ENCODE assay signal across 30 cellular contexts in the genomic region with DNA sequence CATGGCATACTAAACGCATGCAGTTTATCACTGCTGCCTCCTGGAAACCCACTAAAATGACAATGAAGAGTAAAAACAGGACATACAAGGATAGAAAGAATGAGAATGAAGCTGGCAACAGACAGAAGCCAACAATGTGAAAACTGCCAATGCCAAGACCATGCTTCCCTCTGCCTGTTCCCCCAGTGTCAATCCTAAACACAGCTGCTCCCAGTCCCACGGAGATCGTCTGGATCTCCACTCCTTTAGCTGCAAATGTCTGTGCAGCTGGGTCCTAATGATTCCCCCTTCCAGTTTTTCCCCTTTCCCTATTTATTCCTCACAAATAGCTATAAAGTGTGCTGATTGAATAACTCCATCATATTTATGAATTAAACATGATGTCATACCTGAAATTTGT.
"Had no signal": no experiment of that assay in that cellular context is flagged by ENCODE, and none has a peak within 500 bp of the region (broad histone marks: within the 10 kb centered on the region; RNA-seq: fewer than 3 reads in every experiment).

No MANE protein-coding gene starts in this region.

- H3K4me1 ChIP-seq: neural progenitor cell, parathyroid adenoma, psoas muscle, spleen, suprapubic skin, testis, tibial artery, transverse colon, upper lobe of right lung, uterus had no signal

- H3K9me3 Mint-ChIP-seq: naive thymus-derived CD4-positive, alpha-beta T cell; natural killer cell treated with Interleukin-12 subunit alpha and Interleukin-12 subunit beta and Interleukin-15 and Interleukin-18, amount 100 ng/mL, for 72 hours; neural progenitor cell; stimulated activated memory B cell treated with anti-CD40 and anti-IgM and Interleukin-4, amounts not matched to agents 10 μg/mL and 1 μg/mL and 100 μg/mL, for 72 hours; stimulated activated naive CD8-positive, alpha-beta T cell treated with anti-CD3 and anti-CD28 coated beads, Interleukin-15, amount 100 ng/mL, for 72 hours; type B pancreatic cell had no signal

- H3K4me1 Mint-ChIP-seq: neural progenitor cell; stimulated activated memory B cell treated with anti-CD40 and anti-IgM and Interleukin-4, amounts not matched to agents 10 μg/mL and 1 μg/mL and 100 μg/mL, for 72 hours had no signal

- DNase-seq: naive thymus-derived CD4-positive, alpha-beta T cell; occipital lobe; ovary; psoas muscle; right cardiac atrium; spleen; stimulated activated CD4-positive, alpha-beta T cell treated with anti-CD3 and anti-CD28 coated beads, Interleukin-12 subunit alpha, Interleukin-12 subunit beta, amount 100 ng/mL, for 4 hours; stimulated activated CD4-positive, alpha-beta T cell treated with anti-CD3 and anti-CD28 coated beads, Interleukin-1b, Interleukin-23, amount 100 ng/mL, for 48 hours; stimulated activated CD4-positive, alpha-beta T cell treated with anti-CD3 and anti-CD28 coated beads, Interleukin-4, amount 100 ng/mL, for 1 hour; stimulated activated CD4-positive, alpha-beta T cell treated with anti-CD3 and anti-CD28 coated beads, Interleukin-4, amount 100 ng/mL, for 4 hours; stimulated activated CD8-positive, alpha-beta memory T cell treated with anti-CD3 and anti-CD28 coated beads, Interleukin-4, amount 100 ng/mL, for 48 hours; stimulated activated naive CD4-positive, alpha-beta T cell; stimulated activated naive CD8-positive, alpha-beta T cell treated with anti-CD3 and anti-CD28 coated beads, Interleukin-15, amount 100 ng/mL, for 72 hours; stimulated activated naive CD8-positive, alpha-beta T cell treated with anti-CD3 and anti-CD28 coated beads, Interleukin-15, Interleukin-2, amounts not matched to agents 100 U/mL and 50 U/mL, for 24 hours; substantia nigra; testis; tibial artery; transverse colon; upper lobe of right lung; uterus had no signal

- ATAC-seq: naive thymus-derived CD4-positive, alpha-beta T cell; natural killer cell treated with Interleukin-12 subunit alpha and Interleukin-12 subunit beta and Interleukin-15 and Interleukin-18, amount 100 ng/mL, for 72 hours; psoas muscle; right cardiac atrium; sciatic nerve; stimulated activated memory B cell treated with anti-CD40 and anti-IgM and Interleukin-4, amounts not matched to agents 10 μg/mL and 1 μg/mL and 100 μg/mL, for 72 hours; stimulated activated naive CD8-positive, alpha-beta T cell treated with anti-CD3 and anti-CD28 coated beads, Interleukin-15, amount 100 ng/mL, for 72 hours; stimulated activated naive CD8-positive, alpha-beta T cell treated with anti-CD3 and anti-CD28 coated beads, Interleukin-15, Interleukin-2, amounts not matched to agents 100 U/mL and 50 U/mL, for 24 hours; upper lobe of right lung had no signal

- H3K4me3 Mint-ChIP-seq: naive thymus-derived CD4-positive, alpha-beta T cell; natural killer cell treated with Interleukin-12 subunit alpha and Interleukin-12 subunit beta and Interleukin-15 and Interleukin-18, amount 100 ng/mL, for 72 hours; neural progenitor cell; stimulated activated memory B cell treated with anti-CD40 and anti-IgM and Interleukin-4, amounts not matched to agents 10 μg/mL and 1 μg/mL and 100 μg/mL, for 72 hours; stimulated activated naive CD8-positive, alpha-beta T cell treated with anti-CD3 and anti-CD28 coated beads, Interleukin-15, amount 100 ng/mL, for 72 hours; type B pancreatic cell had no signal

- H3K27me3 Mint-ChIP-seq: naive thymus-derived CD4-positive, alpha-beta T cell; natural killer cell treated with Interleukin-12 subunit alpha and Interleukin-12 subunit beta and Interleukin-15 and Interleukin-18, amount 100 ng/mL, for 72 hours; progenitor cell of endocrine pancreas; stimulated activated memory B cell treated with anti-CD40 and anti-IgM and Interleukin-4, amounts not matched to agents 10 μg/mL and 1 μg/mL and 100 μg/mL, for 72 hours; stimulated activated naive CD8-positive, alpha-beta T cell treated with anti-CD3 and anti-CD28 coated beads, Interleukin-15, amount 100 ng/mL, for 72 hours; type B pancreatic cell had no signal

- H3K9me3 ChIP-seq: ovary, psoas muscle, spleen, suprapubic skin, testis, tibial artery, transverse colon, upper lobe of right lung, uterus had no signal

- H3K4me2 ChIP-seq: neural progenitor cell, smooth muscle cell had no signal

- H3K9ac ChIP-seq: neural progenitor cell, parathyroid adenoma had no signal

- H3K79me2 ChIP-seq: parathyroid adenoma had no signal

- H3K27ac ChIP-seq: neural progenitor cell, ovary, parathyroid adenoma, psoas muscle, skin epidermis, spleen, suprapubic skin, testis, tibial artery, transverse colon, upper lobe of right lung, uterus had no signal

- H3K27me3 ChIP-seq: neural progenitor cell, ovary, spleen, suprapubic skin, testis, tibial artery, transverse colon, upper lobe of right lung, uterus had no signal

- H2AFZ ChIP-seq: neural progenitor cell, parathyroid adenoma had no signal

- H3K27ac Mint-ChIP-seq: natural killer cell treated with Interleukin-12 subunit alpha and Interleukin-12 subunit beta and Interleukin-15 and Interleukin-18, amount 100 ng/mL, for 72 hours; neural progenitor cell; progenitor cell of endocrine pancreas; stimulated activated memory B cell treated with anti-CD40 and anti-IgM and Interleukin-4, amounts not matched to agents 10 μg/mL and 1 μg/mL and 100 μg/mL, for 72 hours; type B pancreatic cell had no signal
